ENCODE assay signal across 8 cellular contexts in genomic region chr12:122526683-122527477, GRCh38. TPM values are rescaled to one million over a fixed set of nuclear protein-coding genes. Genes with fewer than 3 reads are reported as not detected.
DNase-seq lines count a peak whose midpoint lies in the region; ATAC-seq, FAIRE-seq and TF ChIP-seq lines count a peak whose summit lies in the region.

A gene with protein sequence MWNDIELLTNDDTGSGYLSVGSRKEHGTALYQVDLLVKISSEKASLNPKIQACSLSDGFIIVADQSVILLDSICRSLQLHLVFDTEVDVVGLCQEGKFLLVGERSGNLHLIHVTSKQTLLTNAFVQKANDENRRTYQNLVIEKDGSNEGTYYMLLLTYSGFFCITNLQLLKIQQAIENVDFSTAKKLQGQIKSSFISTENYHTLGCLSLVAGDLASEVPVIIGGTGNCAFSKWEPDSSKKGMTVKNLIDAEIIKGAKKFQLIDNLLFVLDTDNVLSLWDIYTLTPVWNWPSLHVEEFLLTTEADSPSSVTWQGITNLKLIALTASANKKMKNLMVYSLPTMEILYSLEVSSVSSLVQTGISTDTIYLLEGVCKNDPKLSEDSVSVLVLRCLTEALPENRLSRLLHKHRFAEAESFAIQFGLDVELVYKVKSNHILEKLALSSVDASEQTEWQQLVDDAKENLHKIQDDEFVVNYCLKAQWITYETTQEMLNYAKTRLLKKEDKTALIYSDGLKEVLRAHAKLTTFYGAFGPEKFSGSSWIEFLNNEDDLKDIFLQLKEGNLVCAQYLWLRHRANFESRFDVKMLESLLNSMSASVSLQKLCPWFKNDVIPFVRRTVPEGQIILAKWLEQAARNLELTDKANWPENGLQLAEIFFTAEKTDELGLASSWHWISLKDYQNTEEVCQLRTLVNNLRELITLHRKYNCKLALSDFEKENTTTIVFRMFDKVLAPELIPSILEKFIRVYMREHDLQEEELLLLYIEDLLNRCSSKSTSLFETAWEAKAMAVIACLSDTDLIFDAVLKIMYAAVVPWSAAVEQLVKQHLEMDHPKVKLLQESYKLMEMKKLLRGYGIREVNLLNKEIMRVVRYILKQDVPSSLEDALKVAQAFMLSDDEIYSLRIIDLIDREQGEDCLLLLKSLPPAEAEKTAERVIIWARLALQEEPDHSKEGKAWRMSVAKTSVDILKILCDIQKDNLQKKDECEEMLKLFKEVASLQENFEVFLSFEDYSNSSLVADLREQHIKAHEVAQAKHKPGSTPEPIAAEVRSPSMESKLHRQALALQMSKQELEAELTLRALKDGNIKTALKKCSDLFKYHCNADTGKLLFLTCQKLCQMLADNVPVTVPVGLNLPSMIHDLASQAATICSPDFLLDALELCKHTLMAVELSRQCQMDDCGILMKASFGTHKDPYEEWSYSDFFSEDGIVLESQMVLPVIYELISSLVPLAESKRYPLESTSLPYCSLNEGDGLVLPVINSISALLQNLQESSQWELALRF (N-terminal part only) (plus strand): TSS chr12:122527249. CDS start chr12:122530064, 2,815 bp downstream.
TSS of gene RSRC2 (minus strand) at chr12:122526936. CDS start at chr12:122526853, 83 bp downstream.

- H3K4me3 ChIP-seq in right atrium auricular region (peak within 1 kb of the TSS; percentile 59 to 70), psoas muscle (peak within 1 kb of the TSS; percentile 85)

- ATAC-seq in GM18499 (IDR thresholded peaks at IDR 0.05; ENCODE audit: insufficient read depth, unreplicated experiment) (peak; percentile 82), HG02938 (IDR thresholded peaks at IDR 0.05; ENCODE audit: unreplicated experiment) (peak; percentile 92), psoas muscle (peak; percentile 93 to 98 (median 97))

- H3K27me3 ChIP-seq in right atrium auricular region: no peaks in the 10 kb centered on the region
- H3K27me3 ChIP-seq in psoas muscle (ENCODE audit: insufficient read depth in 3 of 3, low read length in 2 of 3): no peaks in the 10 kb centered on the region

- peak; percentile 99 to 100 for DNase-seq in NCI-H187 (lab: John Stamatoyannopoulos, UW)
- DNase-seq in T-helper 2 cell: peak; percentile 82 to 100 (median 96)
- DNase-seq in anterior cingulate cortex (lab: John Stamatoyannopoulos, UW): peak; percentile 91 to 100 (median 98)
- peak; percentile 100 for DNase-seq in right atrium auricular region (ENCODE audit: low spot score)
- peak; percentile 95 to 98 for DNase-seq in psoas muscle
- peak; percentile 99 for DNase-seq in urothelium cell line (ENCODE audit: low spot score)

- peaks cover 0 to 44% of the 10 kb centered on the region in 2 donors for H3K4me1 ChIP-seq in right atrium auricular region
- H3K4me1 ChIP-seq in psoas muscle: peaks cover 48% of the 10 kb centered on the region

- peaks cover 15% of the 10 kb centered on the region for H3K36me3 ChIP-seq in right atrium auricular region
- peaks cover 0 to 29% of the 10 kb centered on the region in 2 donors for H3K36me3 ChIP-seq in psoas muscle (ENCODE audit: insufficient read depth in 1 of 2, low read depth in 1 of 2)

- TF ChIP-seq CTCF in right atrium auricular region (IDR thresholded peaks at IDR 0.05) (no peak), psoas muscle (IDR thresholded peaks at IDR 0.05) (no peak)

- WGBS in psoas muscle, 3 donors: 0% methylated on average over 46 to 51 of the region's 51 CpGs

- H3K9me3 ChIP-seq in right atrium auricular region: no peaks in the 10 kb centered on the region
- no peaks in the 10 kb centered on the region for H3K9me3 ChIP-seq in psoas muscle

- peak within 1 kb of the TSS; percentile 97 to 98 for H3K27ac ChIP-seq in right atrium auricular region
- H3K27ac ChIP-seq in psoas muscle: peak within 1 kb of the TSS; percentile 98

- FAIRE-seq in urothelium cell line (lab: Jason Lieb, UNC): no peak

- intact Hi-C loops in psoas muscle (cut with DNase I): loop anchor here (1.0 to 10.0 kb wide), 4 partner anchors 27 to 705 kb away; partner anchors contain the start of genes DENR (in 2 of the 2), MPHOSPH9 (in 1 of the 2), MTRFR (in 1 of the 2) and ZCCHC8 (in 1 of the 2)

RNA-seq across cellular contexts. Expression of the first gene that starts in this region (rescaled TPM):
- total RNA-seq in right atrium auricular region (1 to 10 TPM; 2.2 to 3.0 TPM), psoas muscle (1 to 10 TPM; 1.5 to 2.5 (median 2.2) TPM)
- 1 to 10 TPM; 1.7 to 3.3 (median 1.8) TPM for polyA plus RNA-seq in psoas muscle

RNA-seq across cellular contexts. Expression of gene RSRC2, which starts in this region (rescaled TPM):
- total RNA-seq in right atrium auricular region (10 to 100 TPM; 35.6 to 36.6 TPM), psoas muscle (10 to 100 TPM; 44.0 to 64.6 (median 53.3) TPM)
- polyA plus RNA-seq in psoas muscle: 10 to 100 TPM; 50.9 to 83.4 (median 54.2) TPM

Comparison
In these comparisons a context has a peak if more than half of its experiments do, and no peak if none do; other contexts are left out.
1. Peak in every context shown above with its lines: DNase-seq, ATAC-seq, H3K4me3 ChIP-seq and H3K27ac ChIP-seq.